Comparison of ENCODE assay signal across 10 cellular contexts in genomic region chr10:69359089-69360025, GRCh38. TPM values are rescaled to one million over a fixed set of nuclear protein-coding genes. Genes with fewer than 3 reads are reported as not detected.
A peak's percentile ranks its signal among the peaks of the same experiment; 100 is the strongest.
DNase-seq lines count a peak whose midpoint lies in the region; TF ChIP-seq lines count a peak whose summit lies in the region.
"Had no signal": no experiment of that assay in that cellular context is flagged by ENCODE, and none has a peak within 500 bp of the region (broad histone marks: within the 10 kb centered on the region; RNA-seq: fewer than 3 reads in every experiment).

No MANE protein-coding gene starts in this region.

- H3K27me3 ChIP-seq in adipocyte (replicated peaks; ENCODE audit: control insufficient read depth, insufficient read depth, low read length): no peaks in the 10 kb centered on the region

- H3K4me1 Mint-ChIP-seq in Calu3 (ENCODE audit: low read depth, unreplicated experiment) (peaks cover 51% of the 10 kb centered on the region), neural crest cell (peaks cover 15% of the 10 kb centered on the region)

- peaks cover 6% of the 10 kb centered on the region for H3K36me3 ChIP-seq in adipocyte (ENCODE audit: control insufficient read depth, insufficient read depth, low read length, severe bottlenecking)

- H3K36me3 Mint-ChIP-seq in Calu3 (ENCODE audit: insufficient read depth, unreplicated experiment): peaks cover 13% of the 10 kb centered on the region
- no peaks in the 10 kb centered on the region for H3K36me3 Mint-ChIP-seq in neural crest cell (ENCODE audit: low read depth)

- no peak for TF ChIP-seq CTCF in Calu3 (IDR thresholded peaks at IDR 0.05; ENCODE audit: unreplicated experiment)
- no peak for TF ChIP-seq CTCF in neural crest cell (conservative IDR thresholded peaks at IDR 0.05)

- no peak for DNase-seq in Calu3
- DNase-seq in NOMO-1 treated with DMSO at 0.1 percent for 48 hours (lab: John Stamatoyannopoulos, UW; ENCODE audit: unreplicated experiment): peak; percentile 85
- peak; percentile 56 for DNase-seq in adipocyte (ENCODE audit: low read depth)
- no peak for DNase-seq in neural crest cell (ENCODE audit: low read depth, low spot score)
- no peak for DNase-seq in GM19240 (ENCODE audit: insufficient read length, low spot score)
- no peak for DNase-seq in HuH-7 (ENCODE audit: low spot score)
- no peak for DNase-seq in NCI-H1930 (lab: John Stamatoyannopoulos, UW)
- no peak for DNase-seq in ACHN
- DNase-seq: KBM-7; stimulated activated CD4-positive, alpha-beta T cell treated with anti-CD3 and anti-CD28 coated beads, Interleukin-2, amount 100 ng/mL, for 24 hours had no signal

- intact Hi-C loops in Calu3 (cut with micrococcal nuclease; ENCODE audit: unreplicated experiment): loop anchor here (2.0 kb wide), 1 partner anchor 27 kb away; no protein-coding TSS in a partner anchor

- no peak overlapping the region for H3K9ac ChIP-seq in adipocyte (ENCODE audit: low read length)

- no TSS peak for BruUV-seq in Calu3 (replicated peaks; lab: Mats Ljungman, UMichigan)

- H3K27ac Mint-ChIP-seq in Calu3 (ENCODE audit: unreplicated experiment) (no peak overlapping the region), neural crest cell (ENCODE audit: unreplicated experiment) (peak overlapping the region; percentile 6)

- H3K9me3 Mint-ChIP-seq in Calu3 (ENCODE audit: low read depth, unreplicated experiment) (no peaks in the 10 kb centered on the region), neural crest cell (no peaks in the 10 kb centered on the region)

- peak overlapping the region; percentile 13 for H3K4me3 Mint-ChIP-seq in Calu3 (ENCODE audit: low read depth, unreplicated experiment)
- H3K4me3 Mint-ChIP-seq in neural crest cell: no peak overlapping the region

- no peaks in the 10 kb centered on the region for H3K27me3 Mint-ChIP-seq in Calu3 (ENCODE audit: unreplicated experiment)
- H3K27me3 Mint-ChIP-seq in neural crest cell (ENCODE audit: low read depth): no peaks in the 10 kb centered on the region

- peak overlapping the region; percentile 6 for H3K4me3 ChIP-seq in adipocyte (ENCODE audit: low read length)

- peaks cover 67% of the 10 kb centered on the region for H3K4me1 ChIP-seq in adipocyte (ENCODE audit: control insufficient read depth, insufficient read depth, low read length)

- no peaks in the 10 kb centered on the region for H3K9me3 ChIP-seq in adipocyte (ENCODE audit: control insufficient read depth, low read length)

- in situ Hi-C loops in ACHN (cut with HindIII; ENCODE audit: low pct_ligation_motif_present, low pct_unique_long_range_greater_than_20kb, low sequenced_read_pairs): no loop called here

- CTCF ChIA-PET in Calu3 (lab: Charles Lee): interaction anchor here (1.5 kb wide), 1 partner anchor 20 kb away, joined by 5 read pairs; no protein-coding TSS in a partner anchor

RNA-seq across cellular contexts. Expression of gene TACR2, which starts 57.4 kb away (rescaled TPM):
- total RNA-seq in Calu3 (2022) (0.26 and 0.34 TPM in 2 replicates), neural crest cell (not detected in 2 replicates)

Comparison
In these comparisons a context has a peak if more than half of its experiments do, and no peak if none do; other contexts are left out.
1. DNase-seq: peak in NOMO-1 treated with DMSO at 0.1 percent for 48 hours (single experiment) and adipocyte (single experiment); none in Calu3 (single experiment), neural crest cell (single experiment), GM19240 (single experiment), HuH-7 (single experiment), NCI-H1930 (0 of 2) and ACHN (single experiment).